In genomic region chr17:68456529-68457167, GRCh38 we compare ENCODE assay signal across 8 cellular contexts. TPM values are rescaled to one million over a fixed set of nuclear protein-coding genes. Genes with fewer than 3 reads are reported as not detected.
DNase-seq lines count a peak whose midpoint lies in the region; ATAC-seq and TF ChIP-seq lines count a peak whose summit lies in the region.

No MANE protein-coding gene starts in this region.

- no peaks in the 10 kb centered on the region; the same call in 1 of the 2 replicates for H3K36me3 ChIP-seq in ACC112 (ENCODE audit: insufficient read depth, low read length)
- H3K36me3 ChIP-seq in colonic mucosa: no peaks in the 10 kb centered on the region

- H3K4me1 ChIP-seq in ACC112 (ENCODE audit: control insufficient read depth, insufficient read depth, low read length, unreplicated experiment): peaks cover 20% of the 10 kb centered on the region
- H3K4me1 ChIP-seq in colonic mucosa: peaks cover 7% of the 10 kb centered on the region

- H3K9ac ChIP-seq in colonic mucosa (ENCODE audit: low read depth in 2 of 2, low read length in 2 of 2): peak overlapping the region; percentile 87 to 88

- intact Hi-C loops in colonic mucosa (cut with DNase I): no loop called here

- TF ChIP-seq CTCF in GM12865 (IDR thresholded peaks at IDR 0.05; ENCODE audit: insufficient read depth, low read depth, low read length, missing control alignments): no peak
- TF ChIP-seq CTCF in colonic mucosa (IDR thresholded peaks at IDR 0.05): no peak

- ATAC-seq in HG03469 (IDR thresholded peaks at IDR 0.05; ENCODE audit: unreplicated experiment): no peak

- H3K27ac ChIP-seq in ACC112 (ENCODE audit: low read depth, low read length): peak overlapping the region; percentile 91
- peak overlapping the region; percentile 92 for H3K27ac ChIP-seq in colonic mucosa

- H3K4me3 ChIP-seq in ACC112 (ENCODE audit: low read depth, low read length) (peak overlapping the region; percentile 91), GM12865 (ENCODE audit: low read depth, low read length) (peak overlapping the region; percentile 90), colonic mucosa (peak overlapping the region; percentile 76)

- no peaks in the 10 kb centered on the region for H3K9me3 ChIP-seq in colonic mucosa

- H2AFZ ChIP-seq in ACC112 (ENCODE audit: low read length, unreplicated experiment): peak overlapping the region; percentile 67

- no peaks in the 10 kb centered on the region for H3K27me3 ChIP-seq in ACC112 (ENCODE audit: insufficient read depth, low read length)
- no peaks in the 10 kb centered on the region for H3K27me3 ChIP-seq in colonic mucosa

- peaks cover 26% of the 10 kb centered on the region for H3K79me2 ChIP-seq in ACC112 (ENCODE audit: control insufficient read depth, insufficient read depth, low read length, unreplicated experiment)

- DNase-seq in GM12865 (ENCODE audit: low read depth) (peak; percentile 37), RPMI7951 (ENCODE audit: low read depth) (peak; percentile 91), colonic mucosa (peak; percentile 85), kidney glomerular epithelial cell (lab: John Stamatoyannopoulos, UW) (peak; percentile 82), smooth muscle cell of the brain vasculature (ENCODE audit: low read depth, low spot score) (peak; percentile 80)
- no peak for DNase-seq in activated CD4-positive, CD25-positive, alpha-beta regulatory T cell (lab: John Stamatoyannopoulos, UW)

RNA-seq across cellular contexts. Expression of gene WIPI1, which starts 0.6 kb away (rescaled TPM):
- 44.1 and 49.5 TPM in 2 replicates for total RNA-seq in RPMI7951 (2014; rRNA removed; shearing (Covaris generic))
- 10 to 100 TPM; 77.1 to 79.1 TPM for total RNA-seq in colonic mucosa

RNA-seq across cellular contexts. Expression of gene PRKAR1A, which starts 55.6 kb away (rescaled TPM):
- total RNA-seq in RPMI7951 (2014; rRNA removed; shearing (Covaris generic)): 192 and 208 TPM in 2 replicates
- 100 to 1,000 TPM; 133 to 168 TPM for total RNA-seq in colonic mucosa

Comparison
In these comparisons a context has a peak if more than half of its experiments do, and no peak if none do; other contexts are left out.
1. DNase-seq: peak in GM12865 (single experiment), RPMI7951 (single experiment), colonic mucosa (single experiment), kidney glomerular epithelial cell (single experiment) and smooth muscle cell of the brain vasculature (single experiment); none in activated CD4-positive, CD25-positive, alpha-beta regulatory T cell (0 of 4).
2. Peak in every context shown above with its lines, with median percentiles within 50 percentile points of each other: H3K4me3 ChIP-seq.